Comparison of ENCODE assay signal across 8 cellular contexts in the genomic region with DNA sequence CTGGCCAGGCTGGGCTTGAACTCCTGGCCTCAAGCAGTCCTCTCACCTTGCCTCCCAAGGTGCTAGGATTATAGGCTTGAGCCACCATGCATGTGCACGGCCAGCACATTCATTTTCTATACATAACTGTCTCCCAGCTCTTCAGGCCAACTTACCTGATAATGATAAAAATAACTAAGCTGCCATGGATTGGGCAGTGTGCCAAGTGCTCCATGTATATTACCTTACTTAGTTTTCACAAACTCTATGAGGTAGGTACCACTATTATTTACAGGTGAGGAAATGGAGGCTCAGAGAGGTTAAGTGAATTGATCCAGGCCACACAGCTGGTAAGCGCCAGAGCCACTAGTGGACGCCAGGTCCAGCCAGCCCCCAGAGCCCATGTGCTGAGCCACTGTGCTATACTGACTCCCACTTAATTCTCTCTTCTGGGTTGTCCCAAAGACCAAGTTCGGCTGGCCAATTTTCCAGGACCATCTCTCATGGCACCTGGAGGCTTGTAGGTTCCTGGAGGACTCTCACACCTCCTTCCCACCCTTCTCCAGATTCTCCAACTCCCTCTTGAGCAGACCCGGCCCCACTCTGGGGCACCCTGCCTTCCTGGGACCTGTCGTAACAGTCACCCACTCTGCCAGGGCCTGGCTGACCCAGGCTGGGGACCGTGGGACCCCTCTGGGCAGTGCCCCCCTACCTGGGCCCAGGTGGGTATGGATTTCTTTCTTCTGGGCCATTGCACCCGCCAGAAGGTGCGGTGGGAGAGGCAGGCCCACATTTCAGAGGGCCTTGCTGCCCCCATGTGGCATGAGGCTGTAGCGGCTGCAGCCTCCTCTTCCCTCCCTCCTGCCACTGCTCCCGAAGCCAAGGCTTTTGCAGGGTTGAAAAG. TPM values are rescaled to one million over a fixed set of nuclear protein-coding genes. Genes with fewer than 3 reads are reported as not detected.
DNase-seq lines count a peak whose midpoint lies in the region; ATAC-seq, FAIRE-seq and TF ChIP-seq lines count a peak whose summit lies in the region.

No MANE protein-coding gene starts in this region.

- H3K36me3 ChIP-seq in GM06990 (ENCODE audit: control insufficient read depth, insufficient read depth, low read length) (no peaks in the 10 kb centered on the region), pancreas (no peaks in the 10 kb centered on the region), aorta (ENCODE audit: control insufficient read depth in 1 of 2, insufficient read depth in 2 of 2, low read length in 1 of 2) (no peaks in the 10 kb centered on the region)

- H3K9me3 ChIP-seq in pancreas (no peaks in the 10 kb centered on the region), aorta (ENCODE audit: control insufficient read depth, low read length) (no peaks in the 10 kb centered on the region)

- peak; percentile 46 for ATAC-seq in foreskin keratinocyte
- ATAC-seq in pancreas, result peak; percentile 77 to 95 (median 92)
- ATAC-seq in aorta (ENCODE audit: low FRiP score), result peak; percentile 80

- no peak overlapping the region for H3K4me3 ChIP-seq in GM06990 (replicated peaks; ENCODE audit: low read depth, low read length)
- no peak overlapping the region for H3K4me3 ChIP-seq in pancreas
- H3K4me3 ChIP-seq in aorta (ENCODE audit: low read length in 2 of 2), result no peak overlapping the region

- no peaks in the 10 kb centered on the region for H3K4me1 ChIP-seq in foreskin keratinocyte
- H3K4me1 ChIP-seq in pancreas, result no peaks in the 10 kb centered on the region
- no peaks in the 10 kb centered on the region for H3K4me1 ChIP-seq in aorta (ENCODE audit: control insufficient read depth in 1 of 2, insufficient read depth in 2 of 2, low read length in 2 of 2)

- intact Hi-C loops in pancreas (cut with DNase I), result loop anchor here (2.0 to 10.0 kb wide), 3 partner anchors 153 to 195 kb away; no protein-coding TSS in a partner anchor
- intact Hi-C loops in aorta (cut with DNase I), result loop anchor here in 1 of 2 donors (2.0 to 5.0 kb wide), 2 partner anchors 156 to 193 kb away; no protein-coding TSS in a partner anchor

- peak; percentile 48 for DNase-seq in GM06990 (ENCODE audit: extremely low read depth, insufficient read length)
- peak; percentile 48 for DNase-seq in LHCN-M2 (ENCODE audit: low read depth)
- DNase-seq in RPMI8226, result peak; percentile 55
- DNase-seq in activated effector memory CD4-positive, alpha-beta T cell treated with Interleukin-2 at 50 U/mL for 16 hours, result peak; percentile 44
- peak in 1 of 2 donors; percentile 41 for DNase-seq in foreskin keratinocyte
- DNase-seq in pancreas, result peak; percentile 61 to 90 (median 78)
- DNase-seq in aorta, result peak; percentile 78 to 90
- no peak for DNase-seq in OCI-M2 (lab: John Stamatoyannopoulos, UW; ENCODE audit: unreplicated experiment)

- no peak for FAIRE-seq in pancreas (lab: Jason Lieb, UNC)

- WGBS in pancreas, 2 donors, result 42 to 44% methylated on average over 11 of the region's 11 CpGs
- WGBS in aorta, 2 donors, result 45 to 46% methylated on average over 11 of the region's 11 CpGs

- TF ChIP-seq CTCF in GM06990 (IDR thresholded peaks at IDR 0.05; ENCODE audit: insufficient read depth, low read length, poor library complexity, severe bottlenecking) (peak; percentile 91), foreskin keratinocyte (conservative IDR thresholded peaks at IDR 0.05) (peak; percentile 93), pancreas (IDR thresholded peaks at IDR 0.05) (peak; percentile 71 to 85 (median 76))

- H3K27me3 ChIP-seq in GM06990 (replicated peaks; ENCODE audit: control insufficient read depth, insufficient read depth, low read length) (no peaks in the 10 kb centered on the region), foreskin keratinocyte (no peaks in the 10 kb centered on the region), pancreas (no peaks in the 10 kb centered on the region), aorta (ENCODE audit: control insufficient read depth in 1 of 2, insufficient read depth in 2 of 2, low read length in 1 of 2) (no peaks in the 10 kb centered on the region)

- H3K27ac ChIP-seq in foreskin keratinocyte (no peak overlapping the region), pancreas (no peak overlapping the region), aorta (ENCODE audit: low read depth in 1 of 2, low read length in 2 of 2) (no peak overlapping the region)

RNA-seq across cellular contexts. Expression of gene CIPC, which starts 30.2 kb away (rescaled TPM):
- total RNA-seq in LHCN-M2 (2014; rRNA removed) (12.8 and 13.0 TPM in 2 replicates), foreskin keratinocyte (10.0 and 10.1 TPM in 2 replicates), pancreas (10 to 100 TPM in 1 of 6 donors, 1 to 10 TPM in 5; 5.9 to 12.6 (median 8.0) TPM), aorta (10 to 100 TPM; 23.1 to 24.4 TPM)
- polyA plus RNA-seq in LHCN-M2 (2012), result 3.3 TPM
- polyA plus RNA-seq in foreskin keratinocyte (2.3 and 3.0 TPM in 2 replicates), pancreas (1 to 10 TPM; 2.7 to 6.7 TPM), aorta (10 to 100 TPM in 1 of 2 donors, 1 to 10 TPM in 1; 8.1 to 11.0 TPM)

RNA-seq across cellular contexts. Expression of gene IRF2BPL, which starts 39.4 kb away (rescaled TPM):
- total RNA-seq in LHCN-M2 (2014; rRNA removed) (49.7 and 56.7 TPM in 2 replicates), foreskin keratinocyte (20.2 and 20.7 TPM in 2 replicates), pancreas (10 to 100 TPM; 15.4 to 32.2 (median 25.5) TPM), aorta (10 to 100 TPM; 34.7 to 59.6 TPM)
- 16.9 TPM for polyA plus RNA-seq in LHCN-M2 (2012)
- polyA plus RNA-seq in foreskin keratinocyte (8.0 and 8.7 TPM in 2 replicates), pancreas (10 to 100 TPM in 1 of 2 donors, 1 to 10 TPM in 1; 6.2 to 13.7 TPM), aorta (10 to 100 TPM in 1 of 2 donors, 1 to 10 TPM in 1; 3.4 to 13.0 TPM)
